18 cellular contexts compared by ENCODE assay signal in the genomic region with DNA sequence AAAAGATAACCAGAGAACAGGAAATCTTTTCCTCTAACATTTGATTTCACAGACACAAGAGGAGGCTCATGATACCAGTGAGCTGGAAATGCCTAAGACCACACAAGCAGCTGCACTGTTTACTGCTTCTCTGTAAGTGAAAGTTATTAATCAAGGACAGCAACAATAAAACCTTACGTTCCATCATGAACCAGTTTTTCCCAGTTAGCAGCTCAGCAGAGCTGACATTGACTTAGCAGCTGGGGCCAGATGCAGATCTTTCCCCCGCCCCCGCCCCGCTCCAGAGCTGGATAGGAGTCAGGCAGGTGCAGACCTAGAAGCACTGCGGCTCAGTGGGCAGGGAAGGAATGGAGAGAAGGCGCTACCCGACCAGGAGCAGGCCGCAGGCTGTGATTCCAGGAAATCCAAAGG.
DNase-seq lines count a peak whose midpoint lies in the region; ATAC-seq, FAIRE-seq and TF ChIP-seq lines count a peak whose summit lies in the region.
"Had no signal": no experiment of that assay in that cellular context is flagged by ENCODE, and none has a peak within 500 bp of the region (broad histone marks: within the 10 kb centered on the region; RNA-seq: fewer than 3 reads in every experiment).

No MANE protein-coding gene starts in this region.

- H3K4me3 Mint-ChIP-seq in activated CD4-positive, alpha-beta T cell treated with anti-CD3 and anti-CD28 coated beads for 36 hours = no peak overlapping the region
- H3K4me3 Mint-ChIP-seq: immature natural killer cell, T-helper 17 cell had no signal

- H3K4me3 ChIP-seq in SJCRH30 = no peak overlapping the region
- H3K4me3 ChIP-seq in fibroblast of lung (replicated peaks in 1 of 4; ENCODE audit: control extremely low read depth in 1 of 4, insufficient read depth in 1 of 4, low read depth in 3 of 4, low read length in 4 of 4) = no peak overlapping the region
- H3K4me3 ChIP-seq in small intestine (ENCODE audit: low read depth in 1 of 2, low read length in 2 of 2) = no peak overlapping the region
- H3K4me3 ChIP-seq: heart left ventricle, pancreas had no signal

- peaks cover 5% of the 10 kb centered on the region for H3K36me3 Mint-ChIP-seq in activated CD4-positive, alpha-beta T cell treated with anti-CD3 and anti-CD28 coated beads for 36 hours (ENCODE audit: low read depth)

- no peaks in the 10 kb centered on the region for H3K36me3 ChIP-seq in SJCRH30
- H3K36me3 ChIP-seq in fibroblast of lung (ENCODE audit: control insufficient read depth, insufficient read depth, low read length) = no peaks in the 10 kb centered on the region
- H3K36me3 ChIP-seq in small intestine (ENCODE audit: control insufficient read depth in 2 of 2, insufficient read depth in 2 of 2, low read length in 2 of 2) = no peaks in the 10 kb centered on the region
- H3K36me3 ChIP-seq: heart left ventricle, pancreas had no signal

- intact Hi-C loops in activated CD4-positive, alpha-beta T cell treated with anti-CD3 and anti-CD28 coated beads for 36 hours (cut with DNase I, micrococcal nuclease) = no loop called here

- DNase-seq in HEK293T (ENCODE audit: extremely low spot score) = no peak
- peak; percentile 29 to 54 for DNase-seq in SJCRH30
- peak; percentile 10 to 54 for DNase-seq in fibroblast of lung (ENCODE audit: low read depth in 2 of 2)
- DNase-seq in small intestine = peak; percentile 16
- DNase-seq in HT-29 (ENCODE audit: low spot score) = no peak
- DNase-seq in NCI-H1694 treated with DMSO at 0.1 percent for 48 hours (lab: John Stamatoyannopoulos, UW) = no peak
- no peak for DNase-seq in NCI-H1105 (lab: John Stamatoyannopoulos, UW)
- no peak for DNase-seq in activated CD4-positive, alpha-beta T cell treated with anti-CD3 and anti-CD28 coated beads for 36 hours
- DNase-seq: activated naive CD4-positive, alpha-beta T cell; caudate nucleus; effector CD8-positive, alpha-beta T cell; heart left ventricle; immature natural killer cell; NCI-H1436; pancreas; Right ventricle myocardium superior; T-helper 17 cell had no signal

- no peaks in the 10 kb centered on the region for H4K20me1 ChIP-seq in fibroblast of lung (ENCODE audit: control insufficient read depth, extremely low read depth, insufficient read depth, low read length)

- H3K4me1 ChIP-seq in SJCRH30 (peaks cover 9% of the 10 kb centered on the region), fibroblast of lung (ENCODE audit: control insufficient read depth, extremely low read depth, insufficient read depth, low read length) (no peaks in the 10 kb centered on the region), small intestine (ENCODE audit: control insufficient read depth in 2 of 2, insufficient read depth in 1 of 2, low read depth in 1 of 2, low read length in 1 of 2) (peaks cover 0 to 2% of the 10 kb centered on the region in 2 donors)
- H3K4me1 ChIP-seq: pancreas had no signal

- no peak overlapping the region for H3K4me2 ChIP-seq in fibroblast of lung (ENCODE audit: extremely low read depth, insufficient read depth, low read length)

- no peaks in the 10 kb centered on the region for H3K9me3 ChIP-seq in SJCRH30 (replicated peaks)
- H3K9me3 ChIP-seq in fibroblast of lung (ENCODE audit: control insufficient read depth, insufficient read depth, low read depth, low read length) = no peaks in the 10 kb centered on the region
- no peaks in the 10 kb centered on the region for H3K9me3 ChIP-seq in small intestine (ENCODE audit: control insufficient read depth, low read depth)
- H3K9me3 ChIP-seq: heart left ventricle, pancreas had no signal

- TF ChIP-seq CTCF in fibroblast of lung (conservative IDR thresholded peaks at IDR 0.05 in 1 of 2, IDR thresholded peaks at IDR 0.05 in 1 of 2; ENCODE audit: low read depth in 1 of 2, low read length in 2 of 2) = no peak

- no peak overlapping the region for H3K27ac Mint-ChIP-seq in activated CD4-positive, alpha-beta T cell treated with anti-CD3 and anti-CD28 coated beads for 36 hours
- H3K27ac Mint-ChIP-seq: immature natural killer cell had no signal

- POLR2A ChIA-PET in HEK293T (lab: Yijun Ruan, JAX) = no interaction called here
- POLR2A ChIA-PET in activated CD4-positive, alpha-beta T cell treated with anti-CD3 and anti-CD28 coated beads for 36 hours (lab: Charles Lee) = no interaction called here

- WGBS in small intestine, 3 donors = 22 to 51% (median 42%) methylated on average over 8 of the region's 8 CpGs

- H3K79me2 ChIP-seq in fibroblast of lung (ENCODE audit: control insufficient read depth, insufficient read depth, low read length) = no peaks in the 10 kb centered on the region

- H3K9ac ChIP-seq in fibroblast of lung (ENCODE audit: insufficient read depth, low read length) = no peak overlapping the region

- no peak overlapping the region for H2AFZ ChIP-seq in fibroblast of lung (ENCODE audit: low read length)

- H3K9me3 Mint-ChIP-seq in activated CD4-positive, alpha-beta T cell treated with anti-CD3 and anti-CD28 coated beads for 36 hours (ENCODE audit: low read depth) = no peaks in the 10 kb centered on the region
- H3K9me3 Mint-ChIP-seq: immature natural killer cell had no signal

- no peak for ATAC-seq in activated CD4-positive, alpha-beta T cell treated with anti-CD3 and anti-CD28 coated beads for 36 hours
- ATAC-seq: heart left ventricle, pancreas, T-helper 17 cell had no signal

- FAIRE-seq in small intestine (lab: Jason Lieb, UNC) = no peak
- FAIRE-seq: HTR-8/SVneo, pancreas had no signal

- H3K27me3 ChIP-seq in SJCRH30 = no peaks in the 10 kb centered on the region
- H3K27me3 ChIP-seq in fibroblast of lung (ENCODE audit: control insufficient read depth, insufficient read depth, low read length) = no peaks in the 10 kb centered on the region
- H3K27me3 ChIP-seq in small intestine (ENCODE audit: control insufficient read depth in 2 of 2, insufficient read depth in 2 of 2, low read length in 2 of 2) = no peaks in the 10 kb centered on the region
- H3K27me3 ChIP-seq: heart left ventricle, pancreas had no signal

- CTCF ChIA-PET in HEK293T (lab: Yijun Ruan, JAX) = no interaction called here
- CTCF ChIA-PET in activated CD4-positive, alpha-beta T cell treated with anti-CD3 and anti-CD28 coated beads for 36 hours (lab: Charles Lee) = no interaction called here

- H3K27me3 Mint-ChIP-seq in activated CD4-positive, alpha-beta T cell treated with anti-CD3 and anti-CD28 coated beads for 36 hours = no peaks in the 10 kb centered on the region
- H3K27me3 Mint-ChIP-seq: T-helper 17 cell had no signal

- H3K27ac ChIP-seq in SJCRH30 (no peak overlapping the region), fibroblast of lung (ENCODE audit: insufficient read depth, low read length) (no peak overlapping the region), small intestine (ENCODE audit: low read depth in 1 of 2, low read length in 1 of 2) (no peak overlapping the region)
- H3K27ac ChIP-seq: heart left ventricle, pancreas had no signal

- peaks cover 4% of the 10 kb centered on the region for H3K4me1 Mint-ChIP-seq in activated CD4-positive, alpha-beta T cell treated with anti-CD3 and anti-CD28 coated beads for 36 hours

TF ChIP-seq in HEK293T, 16 proteins besides CTCF, POLR2A, EP300 and RAD21:
- no peak for TF ChIP-seq L3MBTL2 (conservative IDR thresholded peaks at IDR 0.05)
- TF ChIP-seq, protein P1, sequence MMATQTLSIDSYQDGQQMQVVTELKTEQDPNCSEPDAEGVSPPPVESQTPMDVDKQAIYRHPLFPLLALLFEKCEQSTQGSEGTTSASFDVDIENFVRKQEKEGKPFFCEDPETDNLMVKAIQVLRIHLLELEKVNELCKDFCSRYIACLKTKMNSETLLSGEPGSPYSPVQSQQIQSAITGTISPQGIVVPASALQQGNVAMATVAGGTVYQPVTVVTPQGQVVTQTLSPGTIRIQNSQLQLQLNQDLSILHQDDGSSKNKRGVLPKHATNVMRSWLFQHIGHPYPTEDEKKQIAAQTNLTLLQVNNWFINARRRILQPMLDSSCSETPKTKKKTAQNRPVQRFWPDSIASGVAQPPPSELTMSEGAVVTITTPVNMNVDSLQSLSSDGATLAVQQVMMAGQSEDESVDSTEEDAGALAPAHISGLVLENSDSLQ (IDR thresholded peaks at IDR 0.05) = 0 out of 2 replicates have a peak, but pooled peaks have one; percentile 11
- no peak for TF ChIP-seq FOXM1 (IDR thresholded peaks at IDR 0.05; ENCODE audit: borderline replicate concordance)
- no peak for TF ChIP-seq LEF1 (IDR thresholded peaks at IDR 0.05; ENCODE audit: borderline replicate concordance)

Comparison
In these comparisons a context has a peak if more than half of its experiments do, and no peak if none do; other contexts are left out.
1. DNase-seq: peak in SJCRH30 (2 of 2), fibroblast of lung (2 of 2) and small intestine (single experiment); none in HEK293T (single experiment), HT-29 (single experiment), NCI-H1694 treated with DMSO at 0.1 percent for 48 hours (single experiment), NCI-H1105 (single experiment) and activated CD4-positive, alpha-beta T cell treated with anti-CD3 and anti-CD28 coated beads for 36 hours (single experiment).